ENCODE assay signal across 3 cellular contexts in genomic region chr19:33813391-33814101, GRCh38.
TF ChIP-seq lines count a peak whose summit lies in the region.

No MANE protein-coding gene starts in this region.

TF ChIP-seq in SK-N-SH, 30 proteins besides CTCF, POLR2A, EP300 and RAD21 (continued from another document):
- TF ChIP-seq RFX5 (IDR thresholded peaks at IDR 0.05; ENCODE audit: low read length) (no peak), FOXJ3 (CRISPR knock-in tag; IDR thresholded peaks at IDR 0.05) (no peak), RXRA (IDR thresholded peaks at IDR 0.05; ENCODE audit: borderline replicate concordance, low read depth) (no peak), ZBTB33 (IDR thresholded peaks at IDR 0.05; ENCODE audit: borderline replicate concordance, low read depth) (no peak), RCOR1 (IDR thresholded peaks at IDR 0.05; ENCODE audit: low read length) (no peak), SMC3 (IDR thresholded peaks at IDR 0.05; ENCODE audit: low read depth, low read length) (no peak), IRF3 (IDR thresholded peaks at IDR 0.05; ENCODE audit: low read depth, low read length) (no peak), TEAD4 (IDR thresholded peaks at IDR 0.05; ENCODE audit: borderline replicate concordance, insufficient read depth) (no peak)

TF ChIP-seq in SK-N-SH treated with all-trans-retinoic acid at 6 μM for 48 hours, 23 proteins besides CTCF, POLR2A, EP300 and RAD21 (continued from another document):
- TF ChIP-seq TSHZ2 (CRISPR knock-in tag; IDR thresholded peaks at IDR 0.05) (no peak), ZNF8 (CRISPR knock-in tag; IDR thresholded peaks at IDR 0.05) (no peak), CSRNP3 (CRISPR knock-in tag; IDR thresholded peaks at IDR 0.05) (no peak), PATZ1 (CRISPR knock-in tag; IDR thresholded peaks at IDR 0.05; ENCODE audit: borderline replicate concordance) (no peak), ESRRG (CRISPR knock-in tag; IDR thresholded peaks at IDR 0.05) (no peak), ZNF70 (CRISPR knock-in tag; IDR thresholded peaks at IDR 0.05) (no peak), BACH2 (CRISPR knock-in tag; IDR thresholded peaks at IDR 0.05; ENCODE audit: borderline replicate concordance) (no peak), TCF4 (CRISPR knock-in tag; IDR thresholded peaks at IDR 0.05; ENCODE audit: borderline replicate concordance) (no peak), ZC3H10 (CRISPR knock-in tag; IDR thresholded peaks at IDR 0.05) (no peak), PPARA (CRISPR knock-in tag; IDR thresholded peaks at IDR 0.05; ENCODE audit: borderline replicate concordance) (no peak)
TF ChIP-seq in SK-N-SH treated with all-trans-retinoic acid at 6 μM for 48 hours: peak in this region for 0.

TF ChIP-seq in HCT116, 20 proteins besides CTCF, POLR2A, EP300 and RAD21:
- no peak for TF ChIP-seq REST (IDR thresholded peaks at IDR 0.05; ENCODE audit: low read depth)
- no peak for TF ChIP-seq MAX (IDR thresholded peaks at IDR 0.05)
- no peak for TF ChIP-seq ZNF274 (IDR thresholded peaks at IDR 0.05; ENCODE audit: low read depth, low read length)
- TF ChIP-seq SRF (IDR thresholded peaks at IDR 0.05; ENCODE audit: low read depth), result no peak
- no peak for TF ChIP-seq CEBPB (IDR thresholded peaks at IDR 0.05; ENCODE audit: low read depth)
- TF ChIP-seq JUND (IDR thresholded peaks at IDR 0.05), result no peak
- TF ChIP-seq YY1 (IDR thresholded peaks at IDR 0.05; ENCODE audit: extremely low read depth, insufficient replicate concordance, low read depth, low read length), result no peak
- no peak for TF ChIP-seq SP1 (IDR thresholded peaks at IDR 0.05; ENCODE audit: low read depth)
- TF ChIP-seq ZBTB33 (IDR thresholded peaks at IDR 0.05; ENCODE audit: extremely low read depth, insufficient replicate concordance, low read length), result no peak
- TF ChIP-seq ATF3 (IDR thresholded peaks at IDR 0.05), result no peak
